ENCODE assay signal across 1 cellular context in the genomic region with DNA sequence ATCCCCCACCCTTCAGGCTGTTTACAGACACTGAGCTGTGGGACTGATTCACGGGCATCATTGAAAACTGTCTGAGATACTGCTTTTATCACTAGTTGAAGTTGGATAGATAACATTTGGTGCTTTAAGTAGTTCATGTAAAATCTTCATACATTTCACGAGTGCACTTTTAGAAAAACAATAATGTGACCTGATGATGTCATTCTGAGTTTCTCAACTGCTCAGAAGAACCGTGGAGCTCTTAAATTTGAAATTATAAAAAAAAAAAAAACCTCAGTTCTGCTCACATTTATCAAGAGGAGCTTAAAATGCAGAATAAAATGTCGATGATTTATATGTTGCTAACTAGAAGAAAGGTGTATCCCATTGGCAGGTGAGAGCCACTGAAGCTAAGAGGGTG.
TF ChIP-seq lines count a peak whose summit lies in the region.

No MANE protein-coding gene starts in this region.

TF ChIP-seq in HEK293, 187 proteins besides CTCF, POLR2A, EP300 and RAD21 (continued from another document):
- TF ChIP-seq GLI4 (tag by site-specific recombination; IDR thresholded peaks at IDR 0.05) = no peak
